Comparison of ENCODE assay signal across 2 cellular contexts in the genomic region with DNA sequence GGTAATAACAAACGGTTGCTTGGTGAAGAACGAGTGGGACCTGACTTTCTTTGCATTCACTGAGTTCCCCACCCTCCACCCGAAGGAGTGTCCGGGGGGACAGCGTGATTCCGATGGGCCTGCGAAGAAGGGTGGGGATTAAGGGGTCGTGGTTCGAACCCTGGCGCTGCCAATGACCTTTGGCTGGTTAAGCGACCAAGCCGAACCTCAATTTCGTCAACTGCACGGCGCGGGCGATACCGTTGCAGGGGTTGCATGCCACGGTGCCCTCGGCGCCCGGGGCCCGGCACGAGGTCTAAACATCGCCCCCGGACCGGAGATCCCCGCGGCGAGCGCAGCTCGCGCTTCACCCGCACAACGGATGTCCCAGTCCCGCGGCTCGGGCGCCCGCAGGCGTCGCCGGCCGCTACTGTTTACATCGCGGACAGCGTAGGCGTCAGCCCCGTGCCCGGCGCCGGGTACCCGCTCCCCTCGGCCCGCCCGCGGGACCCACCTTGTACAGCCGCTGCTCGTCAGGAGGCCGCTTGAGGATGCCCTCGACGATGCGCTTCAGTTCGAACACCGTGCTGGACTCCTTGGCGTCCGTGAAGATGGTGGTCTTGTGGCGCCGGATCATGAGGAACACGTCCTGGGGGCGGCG.
TF ChIP-seq lines count a peak whose summit lies in the region.

No MANE protein-coding gene starts in this region.

TF ChIP-seq in K562, 482 proteins besides CTCF, POLR2A, EP300 and RAD21 (continues in another document):
- TF ChIP-seq TSC22D4 (tag; IDR thresholded peaks at IDR 0.05) (no peak), NRF1 (conservative IDR thresholded peaks at IDR 0.05 in 1 of 2, IDR thresholded peaks at IDR 0.05 in 1 of 2) (no peak), HMGN3 (IDR thresholded peaks at IDR 0.05; ENCODE audit: borderline replicate concordance, extremely low read depth, insufficient read length, low read depth, low read length) (peak; percentile 29), NFRKB (IDR thresholded peaks at IDR 0.05; ENCODE audit: low read depth) (no peak), NUFIP1 (IDR thresholded peaks at IDR 0.05; ENCODE audit: partially characterized antibody) (no peak), EP400 (IDR thresholded peaks at IDR 0.05) (no peak), HDAC8 (tag; IDR thresholded peaks at IDR 0.05) (no peak), RAD51 (IDR thresholded peaks at IDR 0.05; ENCODE audit: borderline replicate concordance, low read depth) (no peak), HDAC1 (IDR thresholded peaks at IDR 0.05) (peak in 1 of 2 experiments; percentile 26; a peak in 1 of 4 replicates), ZBTB17 (CRISPR knock-in tag; IDR thresholded peaks at IDR 0.05) (0 out of 2 replicates have a peak, but pooled peaks have one; percentile 18), PHF8 (IDR thresholded peaks at IDR 0.05; ENCODE audit: borderline replicate concordance, low read length) (peak; percentile 50; the same call in 1 of the 2 replicates)
- TF ChIP-seq, protein P1, sequence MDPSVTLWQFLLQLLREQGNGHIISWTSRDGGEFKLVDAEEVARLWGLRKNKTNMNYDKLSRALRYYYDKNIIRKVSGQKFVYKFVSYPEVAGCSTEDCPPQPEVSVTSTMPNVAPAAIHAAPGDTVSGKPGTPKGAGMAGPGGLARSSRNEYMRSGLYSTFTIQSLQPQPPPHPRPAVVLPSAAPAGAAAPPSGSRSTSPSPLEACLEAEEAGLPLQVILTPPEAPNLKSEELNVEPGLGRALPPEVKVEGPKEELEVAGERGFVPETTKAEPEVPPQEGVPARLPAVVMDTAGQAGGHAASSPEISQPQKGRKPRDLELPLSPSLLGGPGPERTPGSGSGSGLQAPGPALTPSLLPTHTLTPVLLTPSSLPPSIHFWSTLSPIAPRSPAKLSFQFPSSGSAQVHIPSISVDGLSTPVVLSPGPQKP (CRISPR knock-in tag; IDR thresholded peaks at IDR 0.05), result no peak
- TF ChIP-seq, protein P2, sequence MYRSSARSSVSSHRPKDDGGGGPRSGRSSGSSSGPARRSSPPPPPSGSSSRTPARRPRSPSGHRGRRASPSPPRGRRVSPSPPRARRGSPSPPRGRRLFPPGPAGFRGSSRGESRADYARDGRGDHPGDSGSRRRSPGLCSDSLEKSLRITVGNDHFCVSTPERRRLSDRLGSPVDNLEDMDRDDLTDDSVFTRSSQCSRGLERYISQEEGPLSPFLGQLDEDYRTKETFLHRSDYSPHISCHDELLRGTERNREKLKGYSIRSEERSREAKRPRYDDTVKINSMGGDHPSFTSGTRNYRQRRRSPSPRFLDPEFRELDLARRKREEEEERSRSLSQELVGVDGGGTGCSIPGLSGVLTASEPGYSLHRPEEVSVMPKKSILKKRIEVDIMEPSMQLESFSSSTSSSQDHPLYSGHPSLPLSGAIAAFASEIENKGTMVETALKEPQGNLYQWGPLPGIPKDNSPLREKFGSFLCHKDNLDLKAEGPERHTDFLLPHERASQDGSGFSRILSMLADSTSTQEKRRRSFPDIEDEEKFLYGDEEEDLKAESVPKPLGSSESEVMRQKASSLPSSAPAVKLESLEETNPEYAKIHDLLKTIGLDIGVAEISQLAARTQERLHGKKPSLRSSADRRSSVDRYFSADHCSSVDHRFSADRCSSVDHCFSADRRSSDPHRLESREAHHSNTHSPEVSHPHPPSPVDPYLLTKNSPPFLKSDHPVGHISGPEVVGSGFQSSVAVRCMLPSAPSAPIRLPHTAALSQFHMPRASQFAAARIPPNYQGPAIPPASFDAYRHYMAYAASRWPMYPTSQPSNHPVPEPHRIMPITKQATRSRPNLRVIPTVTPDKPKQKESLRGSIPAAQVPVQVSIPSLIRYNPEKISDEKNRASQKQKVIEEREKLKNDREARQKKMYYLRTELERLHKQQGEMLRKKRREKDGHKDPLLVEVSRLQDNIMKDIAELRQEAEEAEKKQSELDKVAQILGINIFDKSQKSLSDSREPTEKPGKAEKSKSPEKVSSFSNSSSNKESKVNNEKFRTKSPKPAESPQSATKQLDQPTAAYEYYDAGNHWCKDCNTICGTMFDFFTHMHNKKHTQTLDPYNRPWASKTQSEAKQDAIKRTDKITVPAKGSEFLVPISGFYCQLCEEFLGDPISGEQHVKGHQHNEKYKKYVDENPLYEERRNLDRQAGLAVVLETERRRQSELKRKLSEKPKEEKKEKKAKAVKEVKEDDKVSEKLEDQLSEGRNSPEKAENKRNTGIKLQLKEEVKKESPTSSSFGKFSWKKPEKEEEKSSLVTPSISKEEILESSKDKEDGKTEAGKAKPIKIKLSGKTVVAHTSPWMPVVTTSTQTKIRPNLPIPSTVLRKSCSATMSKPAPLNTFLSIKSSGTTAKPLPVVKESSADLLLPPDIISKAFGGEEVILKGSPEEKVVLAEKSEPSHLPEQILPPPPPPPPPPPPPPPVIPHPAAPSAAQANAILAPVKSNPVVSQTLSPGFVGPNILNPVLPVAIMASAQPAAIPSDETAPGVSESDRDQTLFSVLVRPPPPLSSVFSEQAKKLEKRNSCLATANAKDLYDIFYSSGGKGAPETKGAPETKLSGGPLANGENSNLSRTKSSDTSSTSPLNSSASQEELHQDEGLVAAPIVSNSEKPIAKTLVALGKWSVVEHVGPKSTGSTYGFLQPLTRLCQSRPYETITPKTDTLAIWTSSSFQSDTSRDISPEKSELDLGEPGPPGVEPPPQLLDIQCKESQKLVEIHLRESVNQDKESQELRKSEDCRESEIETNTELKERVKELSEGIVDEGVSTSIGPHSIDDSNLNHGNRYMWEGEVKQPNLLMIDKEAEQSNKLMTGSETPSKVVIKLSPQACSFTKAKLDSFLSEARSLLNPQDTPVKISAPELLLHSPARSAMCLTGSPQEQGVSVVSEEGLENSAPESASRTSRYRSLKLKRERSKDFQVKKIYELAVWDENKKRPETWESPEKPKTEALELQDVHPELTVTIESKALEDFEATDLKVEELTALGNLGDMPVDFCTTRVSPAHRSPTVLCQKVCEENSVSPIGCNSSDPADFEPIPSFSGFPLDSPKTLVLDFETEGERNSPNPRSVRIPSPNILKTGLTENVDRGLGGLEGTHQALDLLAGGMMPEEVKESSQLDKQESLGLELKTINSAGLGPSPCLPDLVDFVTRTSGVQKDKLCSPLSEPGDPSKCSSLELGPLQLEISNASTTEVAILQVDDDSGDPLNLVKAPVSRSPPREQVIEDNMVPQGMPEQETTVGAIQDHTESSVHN (IDR thresholded peaks at IDR 0.05; ENCODE audit: borderline replicate concordance in 1 of 2, low read depth in 1 of 2), result no peak
- TF ChIP-seq, protein P3, sequence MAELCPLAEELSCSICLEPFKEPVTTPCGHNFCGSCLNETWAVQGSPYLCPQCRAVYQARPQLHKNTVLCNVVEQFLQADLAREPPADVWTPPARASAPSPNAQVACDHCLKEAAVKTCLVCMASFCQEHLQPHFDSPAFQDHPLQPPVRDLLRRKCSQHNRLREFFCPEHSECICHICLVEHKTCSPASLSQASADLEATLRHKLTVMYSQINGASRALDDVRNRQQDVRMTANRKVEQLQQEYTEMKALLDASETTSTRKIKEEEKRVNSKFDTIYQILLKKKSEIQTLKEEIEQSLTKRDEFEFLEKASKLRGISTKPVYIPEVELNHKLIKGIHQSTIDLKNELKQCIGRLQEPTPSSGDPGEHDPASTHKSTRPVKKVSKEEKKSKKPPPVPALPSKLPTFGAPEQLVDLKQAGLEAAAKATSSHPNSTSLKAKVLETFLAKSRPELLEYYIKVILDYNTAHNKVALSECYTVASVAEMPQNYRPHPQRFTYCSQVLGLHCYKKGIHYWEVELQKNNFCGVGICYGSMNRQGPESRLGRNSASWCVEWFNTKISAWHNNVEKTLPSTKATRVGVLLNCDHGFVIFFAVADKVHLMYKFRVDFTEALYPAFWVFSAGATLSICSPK (IDR thresholded peaks at IDR 0.05; ENCODE audit: borderline replicate concordance), result no peak

TF ChIP-seq in HEK293T, 16 proteins besides CTCF, POLR2A, EP300 and RAD21:
- no peak for TF ChIP-seq ARNT (IDR thresholded peaks at IDR 0.05)
- TF ChIP-seq HDGF (IDR thresholded peaks at IDR 0.05; ENCODE audit: borderline replicate concordance), result no peak
- no peak for TF ChIP-seq L3MBTL2 (conservative IDR thresholded peaks at IDR 0.05)
- no peak for TF ChIP-seq BHLHE40 (IDR thresholded peaks at IDR 0.05; ENCODE audit: borderline replicate concordance)
- no peak for TF ChIP-seq SP1 (IDR thresholded peaks at IDR 0.05)
- no peak for TF ChIP-seq FOXK2 (IDR thresholded peaks at IDR 0.05)
- TF ChIP-seq, protein P4, sequence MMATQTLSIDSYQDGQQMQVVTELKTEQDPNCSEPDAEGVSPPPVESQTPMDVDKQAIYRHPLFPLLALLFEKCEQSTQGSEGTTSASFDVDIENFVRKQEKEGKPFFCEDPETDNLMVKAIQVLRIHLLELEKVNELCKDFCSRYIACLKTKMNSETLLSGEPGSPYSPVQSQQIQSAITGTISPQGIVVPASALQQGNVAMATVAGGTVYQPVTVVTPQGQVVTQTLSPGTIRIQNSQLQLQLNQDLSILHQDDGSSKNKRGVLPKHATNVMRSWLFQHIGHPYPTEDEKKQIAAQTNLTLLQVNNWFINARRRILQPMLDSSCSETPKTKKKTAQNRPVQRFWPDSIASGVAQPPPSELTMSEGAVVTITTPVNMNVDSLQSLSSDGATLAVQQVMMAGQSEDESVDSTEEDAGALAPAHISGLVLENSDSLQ (IDR thresholded peaks at IDR 0.05), result no peak
- TF ChIP-seq ELF4 (IDR thresholded peaks at IDR 0.05), result no peak
- TF ChIP-seq FOXA1 (IDR thresholded peaks at IDR 0.05), result no peak
- no peak for TF ChIP-seq SUZ12 (IDR thresholded peaks at IDR 0.05)
- TF ChIP-seq TARDBP (IDR thresholded peaks at IDR 0.05), result no peak
- TF ChIP-seq LEF1 (IDR thresholded peaks at IDR 0.05; ENCODE audit: borderline replicate concordance), result no peak
- no peak for TF ChIP-seq NFRKB (IDR thresholded peaks at IDR 0.05)
- TF ChIP-seq ZNF384 (IDR thresholded peaks at IDR 0.05), result no peak
- TF ChIP-seq CTBP1 (IDR thresholded peaks at IDR 0.05; ENCODE audit: borderline replicate concordance), result no peak
- TF ChIP-seq FOXM1 (IDR thresholded peaks at IDR 0.05; ENCODE audit: borderline replicate concordance), result no peak
